ENCODE assay signal across 9 cellular contexts in the genomic region with DNA sequence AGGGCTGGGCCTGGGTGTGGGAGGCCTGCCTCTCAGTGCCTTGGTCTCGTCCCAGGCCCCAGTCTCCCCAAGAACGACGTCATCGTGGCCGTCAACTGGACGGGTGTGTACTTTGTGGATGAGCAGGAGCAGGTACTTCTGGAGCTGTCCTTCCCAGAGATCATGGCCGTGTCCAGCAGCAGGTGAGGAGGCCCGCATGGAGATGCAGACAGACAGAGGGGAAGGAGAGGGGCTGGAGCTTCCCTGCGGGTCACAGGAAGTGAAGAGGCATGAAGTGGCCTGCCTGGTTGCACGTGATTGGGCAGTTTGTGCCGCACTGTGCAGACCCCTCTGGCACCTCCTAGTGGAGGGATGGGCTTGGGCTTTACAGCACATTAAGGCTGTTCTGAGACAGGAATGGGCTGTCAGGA.
DNase-seq lines count a peak whose midpoint lies in the region; ATAC-seq, FAIRE-seq and TF ChIP-seq lines count a peak whose summit lies in the region.
"Had no signal": no experiment of that assay in that cellular context is flagged by ENCODE, and none has a peak within 500 bp of the region (broad histone marks: within the 10 kb centered on the region; RNA-seq: fewer than 3 reads in every experiment).

No MANE protein-coding gene starts in this region.

- no peaks in the 10 kb centered on the region for H3K36me3 Mint-ChIP-seq in T-helper 2 cell treated with Interferon-gamma antibody and Interleukin-4, amounts not matched to agents 5 μg/mL and 100 μg/mL, for 36 hours (ENCODE audit: low read depth)

- CTCF ChIA-PET in AG04450 (lab: Charles Lee), result interaction anchor here (0.6 to 5.4 kb wide), 5 partner anchors 125 to 350 kb away, joined by 3 to 93 read pairs (median 3); no protein-coding TSS in a partner anchor

- no peak overlapping the region for H3K4me3 Mint-ChIP-seq in T-helper 2 cell treated with Interferon-gamma antibody and Interleukin-4, amounts not matched to agents 5 μg/mL and 100 μg/mL, for 36 hours
- H3K4me3 Mint-ChIP-seq: dendritic cell treated with granulocyte-macrophage colony-stimulating factor and Interleukin-4, amounts not matched to agents 40 ng/mL and 50 ng/mL, for 4 days had no signal

- no peaks in the 10 kb centered on the region for H3K4me1 Mint-ChIP-seq in T-helper 2 cell treated with Interferon-gamma antibody and Interleukin-4, amounts not matched to agents 5 μg/mL and 100 μg/mL, for 36 hours (ENCODE audit: low read depth)

- no peaks in the 10 kb centered on the region for H3K27me3 Mint-ChIP-seq in T-helper 2 cell treated with Interferon-gamma antibody and Interleukin-4, amounts not matched to agents 5 μg/mL and 100 μg/mL, for 36 hours (ENCODE audit: low read depth)
- H3K27me3 Mint-ChIP-seq: dendritic cell treated with granulocyte-macrophage colony-stimulating factor and Interleukin-4, amounts not matched to agents 40 ng/mL and 50 ng/mL, for 4 days had no signal

- no peaks in the 10 kb centered on the region for H3K27me3 ChIP-seq in AG04450 (ENCODE audit: control insufficient read depth, insufficient read depth, low read length)

- H3K4me3 ChIP-seq in AG04450 (ENCODE audit: low read depth, low read length), result no peak overlapping the region
- H3K4me3 ChIP-seq in coronary artery, result no peak overlapping the region

- FAIRE-seq in GM12892 (lab: Jason Lieb, UNC), result peak; percentile 9

- no peak for DNase-seq in AG04450 (ENCODE audit: low read depth, low spot score)
- no peak for DNase-seq in GM12892 (ENCODE audit: insufficient read length)
- DNase-seq in SKM-1 treated with dmso at 0.1 percent for 144 hours (lab: John Stamatoyannopoulos, UW; ENCODE audit: unreplicated experiment), result peak; percentile 37
- peak; percentile 71 for DNase-seq in islet precursor cell
- no peak for DNase-seq in coronary artery (ENCODE audit: low spot score)
- no peak for DNase-seq in globus pallidus (ENCODE audit: low spot score)
- no peak for DNase-seq in T-helper 2 cell treated with Interferon-gamma antibody and Interleukin-4, amounts not matched to agents 5 μg/mL and 100 μg/mL, for 36 hours (ENCODE audit: low spot score)

- no peak for TF ChIP-seq POLR2A in GM12892 (IDR thresholded peaks at IDR 0.05; ENCODE audit: low read depth, low read length)

- H3K9me3 Mint-ChIP-seq in T-helper 2 cell treated with Interferon-gamma antibody and Interleukin-4, amounts not matched to agents 5 μg/mL and 100 μg/mL, for 36 hours, result no peaks in the 10 kb centered on the region
- H3K9me3 Mint-ChIP-seq: dendritic cell treated with granulocyte-macrophage colony-stimulating factor and Interleukin-4, amounts not matched to agents 40 ng/mL and 50 ng/mL, for 4 days had no signal

- H3K27ac ChIP-seq in AG04450 (ENCODE audit: low read depth, low read length) (no peak overlapping the region), coronary artery (no peak overlapping the region)

- H3K9me3 ChIP-seq in AG04450 (ENCODE audit: control insufficient read depth, insufficient read depth, low read length), result peaks cover 5% of the 10 kb centered on the region; the same call in 1 of the 2 replicates

- ATAC-seq in GM18909 (IDR thresholded peaks at IDR 0.05; ENCODE audit: poor library complexity, unreplicated experiment), result no peak

- TF ChIP-seq CTCF in AG04450 (IDR thresholded peaks at IDR 0.05; ENCODE audit: low read depth, low read length) (peak; percentile 44), coronary artery (IDR thresholded peaks at IDR 0.05) (no peak)

- no peak overlapping the region for H3K27ac Mint-ChIP-seq in T-helper 2 cell treated with Interferon-gamma antibody and Interleukin-4, amounts not matched to agents 5 μg/mL and 100 μg/mL, for 36 hours
- H3K27ac Mint-ChIP-seq: dendritic cell treated with granulocyte-macrophage colony-stimulating factor and Interleukin-4, amounts not matched to agents 40 ng/mL and 50 ng/mL, for 4 days had no signal

- POLR2A ChIA-PET in AG04450 (lab: Yijun Ruan, JAX), result no interaction called here

Comparison
In these comparisons a context has a peak if more than half of its experiments do, and no peak if none do; other contexts are left out.
1. DNase-seq: peak in SKM-1 treated with dmso at 0.1 percent for 144 hours (single experiment) and islet precursor cell (single experiment); none in AG04450 (single experiment), GM12892 (single experiment), coronary artery (single experiment), globus pallidus (single experiment) and T-helper 2 cell treated with Interferon-gamma antibody and Interleukin-4, amounts not matched to agents 5 μg/mL and 100 μg/mL, for 36 hours (single experiment).